In the genomic region with DNA sequence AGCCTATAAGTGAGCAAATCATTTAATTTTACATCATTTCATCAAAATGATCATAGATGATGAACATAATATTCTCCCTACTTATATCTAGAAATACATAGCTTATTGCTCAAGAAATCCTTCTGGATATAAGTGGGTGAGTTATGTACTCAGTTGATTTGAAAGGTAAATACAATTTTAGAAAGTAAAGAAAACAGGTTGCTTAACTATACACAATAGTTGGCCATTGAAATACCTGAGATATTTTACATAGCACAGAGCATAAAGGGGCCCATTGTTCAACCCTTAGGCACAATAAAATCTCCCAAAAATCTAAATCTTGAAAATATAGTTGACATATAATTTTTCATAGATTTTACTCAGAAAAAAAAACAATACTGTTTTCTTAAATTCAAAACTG, we compare ENCODE assay signal across 1 cellular context.
TF ChIP-seq lines count a peak whose summit lies in the region.

No MANE protein-coding gene starts in this region.

TF ChIP-seq in HepG2, 621 proteins besides CTCF, POLR2A, EP300 and RAD21 (continued from another document):
- TF ChIP-seq, protein P1, sequence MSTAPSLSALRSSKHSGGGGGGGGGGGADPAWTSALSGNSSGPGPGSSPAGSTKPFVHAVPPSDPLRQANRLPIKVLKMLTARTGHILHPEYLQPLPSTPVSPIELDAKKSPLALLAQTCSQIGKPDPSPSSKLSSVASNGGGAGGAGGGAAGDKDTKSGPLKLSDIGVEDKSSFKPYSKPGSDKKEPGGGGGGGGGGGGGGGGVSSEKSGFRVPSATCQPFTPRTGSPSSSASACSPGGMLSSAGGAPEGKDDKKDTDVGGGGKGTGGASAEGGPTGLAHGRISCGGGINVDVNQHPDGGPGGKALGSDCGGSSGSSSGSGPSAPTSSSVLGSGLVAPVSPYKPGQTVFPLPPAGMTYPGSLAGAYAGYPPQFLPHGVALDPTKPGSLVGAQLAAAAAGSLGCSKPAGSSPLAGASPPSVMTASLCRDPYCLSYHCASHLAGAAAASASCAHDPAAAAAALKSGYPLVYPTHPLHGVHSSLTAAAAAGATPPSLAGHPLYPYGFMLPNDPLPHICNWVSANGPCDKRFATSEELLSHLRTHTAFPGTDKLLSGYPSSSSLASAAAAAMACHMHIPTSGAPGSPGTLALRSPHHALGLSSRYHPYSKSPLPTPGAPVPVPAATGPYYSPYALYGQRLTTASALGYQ (CRISPR knock-in tag; IDR thresholded peaks at IDR 0.05), result peak; percentile 61; the same call in 1 of the 2 replicates
- TF ChIP-seq NKX3-1 (CRISPR knock-in tag; IDR thresholded peaks at IDR 0.05) (peak; percentile 67; the same call in 1 of the 2 replicates), ZNF382 (CRISPR knock-in tag; IDR thresholded peaks at IDR 0.05; ENCODE audit: borderline replicate concordance) (no peak), ZNF547 (CRISPR knock-in tag; IDR thresholded peaks at IDR 0.05) (no peak), RXRB (CRISPR knock-in tag; IDR thresholded peaks at IDR 0.05; ENCODE audit: borderline replicate concordance) (peak; percentile 75; the same call in 1 of the 2 replicates), SMARCE1 (IDR thresholded peaks at IDR 0.05; ENCODE audit: borderline replicate concordance) (no peak), FOXA3 (CRISPR knock-in tag; IDR thresholded peaks at IDR 0.05) (peak; percentile 94), ZNF329 (CRISPR knock-in tag; IDR thresholded peaks at IDR 0.05; ENCODE audit: low read depth) (no peak), NCOR1 (IDR thresholded peaks at IDR 0.05; ENCODE audit: borderline replicate concordance, low read length) (peak; percentile 43; the same call in 1 of the 2 replicates), HES4 (CRISPR knock-in tag; IDR thresholded peaks at IDR 0.05; ENCODE audit: borderline replicate concordance) (no peak)
- TF ChIP-seq, protein P2, sequence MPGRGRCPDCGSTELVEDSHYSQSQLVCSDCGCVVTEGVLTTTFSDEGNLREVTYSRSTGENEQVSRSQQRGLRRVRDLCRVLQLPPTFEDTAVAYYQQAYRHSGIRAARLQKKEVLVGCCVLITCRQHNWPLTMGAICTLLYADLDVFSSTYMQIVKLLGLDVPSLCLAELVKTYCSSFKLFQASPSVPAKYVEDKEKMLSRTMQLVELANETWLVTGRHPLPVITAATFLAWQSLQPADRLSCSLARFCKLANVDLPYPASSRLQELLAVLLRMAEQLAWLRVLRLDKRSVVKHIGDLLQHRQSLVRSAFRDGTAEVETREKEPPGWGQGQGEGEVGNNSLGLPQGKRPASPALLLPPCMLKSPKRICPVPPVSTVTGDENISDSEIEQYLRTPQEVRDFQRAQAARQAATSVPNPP (CRISPR knock-in tag; IDR thresholded peaks at IDR 0.05), result no peak
- TF ChIP-seq, protein P3, sequence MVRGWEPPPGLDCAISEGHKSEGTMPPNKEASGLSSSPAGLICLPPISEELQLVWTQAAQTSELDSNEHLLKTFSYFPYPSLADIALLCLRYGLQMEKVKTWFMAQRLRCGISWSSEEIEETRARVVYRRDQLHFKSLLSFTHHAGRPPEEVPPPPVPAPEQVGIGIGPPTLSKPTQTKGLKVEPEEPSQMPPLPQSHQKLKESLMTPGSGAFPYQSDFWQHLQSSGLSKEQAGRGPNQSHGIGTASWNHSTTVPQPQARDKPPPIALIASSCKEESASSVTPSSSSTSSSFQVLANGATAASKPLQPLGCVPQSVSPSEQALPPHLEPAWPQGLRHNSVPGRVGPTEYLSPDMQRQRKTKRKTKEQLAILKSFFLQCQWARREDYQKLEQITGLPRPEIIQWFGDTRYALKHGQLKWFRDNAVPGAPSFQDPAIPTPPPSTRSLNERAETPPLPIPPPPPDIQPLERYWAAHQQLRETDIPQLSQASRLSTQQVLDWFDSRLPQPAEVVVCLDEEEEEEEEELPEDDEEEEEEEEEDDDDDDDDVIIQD (CRISPR knock-in tag; IDR thresholded peaks at IDR 0.05; ENCODE audit: low read depth), result peak; percentile 35; the same call in 1 of the 2 replicates
- TF ChIP-seq, protein P4, sequence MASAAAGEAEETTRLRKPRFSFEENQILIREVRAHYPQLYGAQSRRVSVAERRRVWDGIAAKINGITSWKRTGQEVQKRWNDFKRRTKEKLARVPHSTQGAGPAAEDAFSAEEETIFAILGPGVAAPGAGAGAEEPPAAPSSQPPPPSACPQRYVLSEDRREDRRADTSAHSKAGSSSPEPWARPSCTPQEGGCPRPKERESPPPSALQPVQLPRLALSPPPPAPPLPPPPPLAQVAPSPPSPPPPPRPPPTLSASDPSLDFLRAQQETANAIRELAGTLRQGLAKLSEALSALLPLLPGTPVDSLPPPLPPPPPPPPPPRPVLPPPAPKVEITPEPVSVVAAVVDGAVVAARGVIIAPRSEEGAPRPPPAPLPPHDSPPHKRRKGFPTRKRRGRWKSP (CRISPR knock-in tag; IDR thresholded peaks at IDR 0.05), result no peak
- TF ChIP-seq, protein P5, sequence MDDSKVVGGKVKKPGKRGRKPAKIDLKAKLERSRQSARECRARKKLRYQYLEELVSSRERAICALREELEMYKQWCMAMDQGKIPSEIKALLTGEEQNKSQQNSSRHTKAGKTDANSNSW (CRISPR knock-in tag; IDR thresholded peaks at IDR 0.05; ENCODE audit: borderline replicate concordance), result no peak
